ENCODE assay signal across 8 cellular contexts in genomic region chr2:119218478-119219064, GRCh38. TPM values are rescaled to one million over a fixed set of nuclear protein-coding genes. Genes with fewer than 3 reads are reported as not detected.
DNase-seq lines count a peak whose midpoint lies in the region; TF ChIP-seq lines count a peak whose summit lies in the region.

No MANE protein-coding gene starts in this region.

- H3K4me1 ChIP-seq in H9 (ENCODE audit: insufficient read depth, low read length) (peaks cover 13% of the 10 kb centered on the region), thyroid gland (peaks cover 0 to 15% of the 10 kb centered on the region in 2 donors)

- H2AK5ac ChIP-seq in H9 (ENCODE audit: insufficient read length, low read length), result no peak overlapping the region

- H3K18ac ChIP-seq in H9 (ENCODE audit: insufficient read length, low read depth, low read length), result no peak overlapping the region

- no peak overlapping the region for H3K4me2 ChIP-seq in H9 (ENCODE audit: insufficient read depth, insufficient read length, low read length)

- no peak overlapping the region for H3K4me3 Mint-ChIP-seq in H9
- no peak overlapping the region for H3K4me3 Mint-ChIP-seq in activated CD4-positive, alpha-beta T cell treated with anti-CD3 and anti-CD28 coated beads, Interleukin-2, amount 10 ng/mL, durations not matched to agents 24 days and 14 days

- peak overlapping the region in 1 of 3 experiments; percentile 20; a peak in 1 of 7 replicates for H3K27ac Mint-ChIP-seq in H9
- no peak overlapping the region for H3K27ac Mint-ChIP-seq in activated CD4-positive, alpha-beta T cell treated with anti-CD3 and anti-CD28 coated beads, Interleukin-2, amount 10 ng/mL, durations not matched to agents 24 days and 14 days

- no peak overlapping the region for H2BK5ac ChIP-seq in H9 (ENCODE audit: insufficient read length, low read length)

- H3K79me1 ChIP-seq in H9 (ENCODE audit: insufficient read depth, low read depth, low read length, poor library complexity, severe bottlenecking), result no peaks in the 10 kb centered on the region

- peaks cover 15% of the 10 kb centered on the region for H3K27me3 Mint-ChIP-seq in H9 (ENCODE audit: low read depth)
- H3K27me3 Mint-ChIP-seq in activated CD4-positive, alpha-beta T cell treated with anti-CD3 and anti-CD28 coated beads, Interleukin-2, amount 10 ng/mL, durations not matched to agents 24 days and 14 days, result peaks cover 21% of the 10 kb centered on the region

- H3K27me3 ChIP-seq in H9 (ENCODE audit: insufficient read depth, low read length), result no peaks in the 10 kb centered on the region
- no peaks in the 10 kb centered on the region for H3K27me3 ChIP-seq in thyroid gland

- H4K91ac ChIP-seq in H9 (ENCODE audit: insufficient read length, low read depth, low read length), result no peak overlapping the region

- H3K4me3 ChIP-seq in AG09309 (ENCODE audit: control insufficient read depth, low read depth, low read length), result no peak overlapping the region
- H3K4me3 ChIP-seq in thyroid gland (replicated peaks in 1 of 3), result no peak overlapping the region

- no peak overlapping the region for H2BK120ac ChIP-seq in H9 (ENCODE audit: low read depth, low read length, poor library complexity, severe bottlenecking)

- no CpG with 5 or more reads among the region's 6 CpGs for WGBS in H9 (ENCODE audit: extremely low coverage, insufficient read length, low lambda C conversion rate)
- 24 to 29% methylated on average over 6 of the region's 6 CpGs for WGBS in thyroid gland, 2 donors

- no peak overlapping the region for H4K8ac ChIP-seq in H9 (replicated peaks; ENCODE audit: insufficient read length, low read depth, low read length)

- H4K5ac ChIP-seq in H9 (ENCODE audit: insufficient read length, low read depth, low read length), result no peak overlapping the region

- H3K56ac ChIP-seq in H9 (ENCODE audit: insufficient read length, low read depth, low read length), result no peak overlapping the region

- no peak overlapping the region for H2AFZ ChIP-seq in H9 (ENCODE audit: low read length)

- no peaks in the 10 kb centered on the region for H4K20me1 ChIP-seq in H9 (ENCODE audit: control insufficient read depth, insufficient read depth, insufficient read length)

- no peak overlapping the region for H2BK15ac ChIP-seq in H9 (ENCODE audit: low read depth, low read length)

- H3K9ac ChIP-seq in H9 (ENCODE audit: extremely low read depth, insufficient read length, low read length), result no peak overlapping the region

- H3K9me3 ChIP-seq in H9 (ENCODE audit: control insufficient read depth, low read depth, low read length) (no peaks in the 10 kb centered on the region), thyroid gland (no peaks in the 10 kb centered on the region)

- no peaks in the 10 kb centered on the region for H3K79me2 ChIP-seq in H9 (ENCODE audit: insufficient read depth, low read length)

- H3K27ac ChIP-seq in H9 (ENCODE audit: insufficient read length, low read depth, low read length), result no peak overlapping the region
- H3K27ac ChIP-seq in thyroid gland, result no peak overlapping the region

- H3T11ph ChIP-seq in H9 (ENCODE audit: low read length), result no peak overlapping the region

- H2BK12ac ChIP-seq in H9 (ENCODE audit: insufficient read length, low read depth, low read length), result no peak overlapping the region

- TF ChIP-seq CTCF in AG09309 (IDR thresholded peaks at IDR 0.05; ENCODE audit: control insufficient read depth, insufficient read depth, low read depth, low read length, missing control alignments) (peak; percentile 72), H9 (conservative IDR thresholded peaks at IDR 0.05) (peak; percentile 61; the same call in 2 of the 3 replicates), thyroid gland (IDR thresholded peaks at IDR 0.05) (peak in 5 of 6 experiments; percentile 43 to 86 (median 81))

- intact Hi-C loops in thyroid gland (cut with DNase I), result no loop called here
- intact Hi-C loops in activated CD4-positive, alpha-beta T cell treated with anti-CD3 and anti-CD28 coated beads, Interleukin-2, amount 10 ng/mL, durations not matched to agents 24 days and 14 days (cut with micrococcal nuclease), result no loop called here

- DNase-seq in AG09309 (ENCODE audit: low read depth) (no peak), H9 (peak; percentile 77), OCI-M1 (lab: John Stamatoyannopoulos, UW) (peak; percentile 78), fibroblast of the conjunctiva (ENCODE audit: low read depth) (peak; percentile 57), thyroid gland (peak; percentile 79 to 84), midbrain (lab: John Stamatoyannopoulos, UW) (no peak)
- DNase-seq in activated CD8-positive, alpha-beta memory T cell treated with anti-CD3 and anti-CD28 coated beads for 24 hours, result no peak
- no peak for DNase-seq in activated CD4-positive, alpha-beta T cell treated with anti-CD3 and anti-CD28 coated beads, Interleukin-2, amount 10 ng/mL, durations not matched to agents 24 days and 14 days

- no peak overlapping the region for H3K23ac ChIP-seq in H9 (ENCODE audit: insufficient read length, low read depth, low read length)

- no peaks in the 10 kb centered on the region for H3K9me3 Mint-ChIP-seq in H9
- no peaks in the 10 kb centered on the region for H3K9me3 Mint-ChIP-seq in activated CD4-positive, alpha-beta T cell treated with anti-CD3 and anti-CD28 coated beads, Interleukin-2, amount 10 ng/mL, durations not matched to agents 24 days and 14 days

- H2BK20ac ChIP-seq in H9 (ENCODE audit: low read depth, low read length, poor library complexity, severe bottlenecking), result no peak overlapping the region

- no peak overlapping the region for H3K14ac ChIP-seq in H9 (ENCODE audit: insufficient read depth, low read length)

- no peak for TF ChIP-seq POLR2A in thyroid gland (IDR thresholded peaks at IDR 0.05)

- H3K36me3 ChIP-seq in thyroid gland, result no peaks in the 10 kb centered on the region

- no peaks in the 10 kb centered on the region for H3K36me3 Mint-ChIP-seq in H9 (ENCODE audit: insufficient read depth in 1 of 3, low read depth in 3 of 3)
- no peaks in the 10 kb centered on the region for H3K36me3 Mint-ChIP-seq in activated CD4-positive, alpha-beta T cell treated with anti-CD3 and anti-CD28 coated beads, Interleukin-2, amount 10 ng/mL, durations not matched to agents 24 days and 14 days (ENCODE audit: low read depth)

- H3K4me1 Mint-ChIP-seq in H9, result peaks cover 65 to 68% of the 10 kb centered on the region in 2 experiments
- no peaks in the 10 kb centered on the region for H3K4me1 Mint-ChIP-seq in activated CD4-positive, alpha-beta T cell treated with anti-CD3 and anti-CD28 coated beads, Interleukin-2, amount 10 ng/mL, durations not matched to agents 24 days and 14 days

- no peaks in the 10 kb centered on the region for H3K23me2 ChIP-seq in H9 (ENCODE audit: insufficient read length, low read depth, low read length, poor library complexity, severe bottlenecking)

- no peak overlapping the region for H3K4ac ChIP-seq in H9 (ENCODE audit: low read depth, low read length)

RNA-seq across cellular contexts. Expression of gene STEAP3, which starts 5.1 kb away (rescaled TPM):
- total RNA-seq in H9 (2021), result 15.4 and 15.9 TPM in 2 replicates
- 10 to 100 TPM in 2 of 4 donors, 1 to 10 TPM in 2; 7.4 to 23.2 (median 12.0) TPM for total RNA-seq in thyroid gland
- total RNA-seq in activated CD4-positive, alpha-beta T cell treated with anti-CD3 and anti-CD28 coated beads, Interleukin-2, amount 10 ng/mL, durations not matched to agents 24 days and 14 days, result 0.16 and 0.19 TPM in 2 replicates

Comparison
In these comparisons a context has a peak if more than half of its experiments do, and no peak if none do; other contexts are left out.
1. DNase-seq: peak in H9 (single experiment), OCI-M1 (single experiment), fibroblast of the conjunctiva (single experiment) and thyroid gland (2 of 2); none in AG09309 (single experiment), activated CD8-positive, alpha-beta memory T cell treated with anti-CD3 and anti-CD28 coated beads for 24 hours (single experiment), midbrain (single experiment) and activated CD4-positive, alpha-beta T cell treated with anti-CD3 and anti-CD28 coated beads, Interleukin-2, amount 10 ng/mL, durations not matched to agents 24 days and 14 days (single experiment).
2. Peak in every context shown above with its lines, with median percentiles within 50 percentile points of each other: CTCF ChIP-seq.